Comparison of ENCODE assay signal across 8 cellular contexts in genomic region chr10:96587255-96588059, GRCh38. TPM values are rescaled to one million over a fixed set of nuclear protein-coding genes. Genes with fewer than 3 reads are reported as not detected.
DNase-seq lines count a peak whose midpoint lies in the region; ATAC-seq and TF ChIP-seq lines count a peak whose summit lies in the region.

No MANE protein-coding gene starts in this region.

- H3K4me1 ChIP-seq in IMR-90 (ENCODE audit: control insufficient read depth, insufficient read depth, low read length) (peaks cover 11% of the 10 kb centered on the region), mesenchymal stem cell (ENCODE audit: control insufficient read depth, insufficient read depth, low read depth, low read length) (peaks cover 3% of the 10 kb centered on the region), suprapubic skin (peaks cover 44% of the 10 kb centered on the region)

- no peak for TF ChIP-seq POLR2A in IMR-90 (IDR thresholded peaks at IDR 0.05; ENCODE audit: low read depth, low read length)
- TF ChIP-seq POLR2A in suprapubic skin (IDR thresholded peaks at IDR 0.05), result peak in 1 of 2 donors; percentile 32

- H3K4me2 ChIP-seq in IMR-90 (ENCODE audit: low read depth, low read length) (peak overlapping the region; percentile 91), mesenchymal stem cell (ENCODE audit: low read length, poor library complexity, severe bottlenecking) (peak overlapping the region; percentile 90)

- CTCF ChIA-PET in IMR-90 (lab: Yijun Ruan, JAX), result interaction anchor here (0.9 kb wide), 1 partner anchor 11 kb away, joined by 3 read pairs; no protein-coding TSS in a partner anchor

- intact Hi-C loops in IMR-90 (cut with micrococcal nuclease), result loop anchor here (2.0 to 5.0 kb wide), 2 partner anchors 95 to 245 kb away; partner anchors contain the start of gene LCOR

- no peaks in the 10 kb centered on the region for H3K27me3 ChIP-seq in IMR-90 (ENCODE audit: control insufficient read depth, insufficient read depth, low read length)
- H3K27me3 ChIP-seq in mesenchymal stem cell (ENCODE audit: control insufficient read depth in 1 of 2, insufficient read depth in 1 of 2, low read length in 2 of 2), result no peaks in the 10 kb centered on the region
- H3K27me3 ChIP-seq in suprapubic skin, result no peaks in the 10 kb centered on the region

- POLR2A ChIA-PET in IMR-90 (lab: Charles Lee; ENCODE audit: unreplicated experiment), result interaction anchor here (0.6 kb wide), 1 partner anchor 1100 kb away, joined by 3 read pairs; the partner anchor contains the start of gene AVPI1

- peak overlapping the region; percentile 35; the same call in 1 of the 2 replicates for H2BK20ac ChIP-seq in IMR-90 (ENCODE audit: low read depth, low read length)

- H3K9ac ChIP-seq in IMR-90 (ENCODE audit: low read depth, low read length), result peak overlapping the region; percentile 74
- peak overlapping the region; percentile 98 for H3K9ac ChIP-seq in mesenchymal stem cell (ENCODE audit: low read length)

- peak overlapping the region; percentile 18; the same call in 1 of the 3 replicates for H2BK15ac ChIP-seq in IMR-90 (ENCODE audit: low read depth, low read length)
- peak overlapping the region; percentile 69 for H2BK15ac ChIP-seq in mesenchymal stem cell (ENCODE audit: low read depth, poor library complexity, severe bottlenecking)

- no peak overlapping the region for H2AK9ac ChIP-seq in IMR-90 (replicated peaks; ENCODE audit: low read depth, low read length, poor library complexity)

- H3K14ac ChIP-seq in IMR-90 (replicated peaks; ENCODE audit: low read depth, low read length) (peak overlapping the region; percentile 64), mesenchymal stem cell (ENCODE audit: low read length in 2 of 2) (peak overlapping the region in 1 of 2 experiments; percentile 96)

- BruUV-seq in IMR-90 (replicated peaks; lab: Mats Ljungman, UMichigan), result TSS peak; percentile 83

- TF ChIP-seq EP300 in suprapubic skin (IDR thresholded peaks at IDR 0.05), result no peak

- peak overlapping the region in 1 of 2 experiments; percentile 84 for H2BK12ac ChIP-seq in mesenchymal stem cell (ENCODE audit: low read length in 2 of 2)

- H2BK120ac ChIP-seq in IMR-90 (ENCODE audit: low read depth, low read length) (peak overlapping the region; percentile 29), mesenchymal stem cell (ENCODE audit: low read depth, low read length) (peak overlapping the region; percentile 89)

- no peak for TF ChIP-seq RAD21 in IMR-90 (IDR thresholded peaks at IDR 0.05; ENCODE audit: low read length)

- peaks cover 4% of the 10 kb centered on the region; the same call in 1 of the 2 replicates for H3K9me1 ChIP-seq in IMR-90 (ENCODE audit: insufficient read depth, low read length)

- H3K23ac ChIP-seq in IMR-90 (ENCODE audit: low read depth, low read length) (peak overlapping the region; percentile 70; the same call in 1 of the 2 replicates), mesenchymal stem cell (ENCODE audit: low read length in 2 of 2) (no peak overlapping the region)

- no peaks in the 10 kb centered on the region for H3K9me3 ChIP-seq in IMR-90 (ENCODE audit: control insufficient read depth, insufficient read depth, low read length)
- H3K9me3 ChIP-seq in mesenchymal stem cell (ENCODE audit: control insufficient read depth, low read length), result no peaks in the 10 kb centered on the region
- H3K9me3 ChIP-seq in suprapubic skin, result no peaks in the 10 kb centered on the region

- peak overlapping the region; percentile 75 for H4K5ac ChIP-seq in IMR-90 (ENCODE audit: low read depth, low read length)

- ATAC-seq in IMR-90 (ENCODE audit: low read depth) (peak; percentile 47), SK-N-SH treated with all-trans-retinoic acid at 6 μM for 48 hours (peak; percentile 66)

- H2BK5ac ChIP-seq in IMR-90 (ENCODE audit: low read depth, low read length, poor library complexity, severe bottlenecking), result peak overlapping the region; percentile 82
- peak overlapping the region; percentile 100 for H2BK5ac ChIP-seq in mesenchymal stem cell (ENCODE audit: low read depth, low read length, poor library complexity, severe bottlenecking)

- no peak for TF ChIP-seq CTCF in IMR-90 (conservative IDR thresholded peaks at IDR 0.05; ENCODE audit: low read depth, low read length)
- no peak for TF ChIP-seq CTCF in suprapubic skin (IDR thresholded peaks at IDR 0.05)

- H4K20me1 ChIP-seq in IMR-90 (ENCODE audit: insufficient read depth, low read length), result peaks cover 39% of the 10 kb centered on the region

- 0% methylated on average over 13 of the region's 25 CpGs; no CpG with 5 or more reads in 1 of the 2 experiments for WGBS in IMR-90 (ENCODE audit: extremely low coverage in 2 of 2, insufficient read length in 1 of 2), 2 experiments
- WGBS in mesenchymal stem cell, result 12% methylated on average over 21 of the region's 25 CpGs
- WGBS in suprapubic skin, result 2% methylated on average over 17 of the region's 25 CpGs

- DNase-seq in NCI-H2029 treated with DMSO at 0.1 percent for 48 hours (lab: John Stamatoyannopoulos, UW) (peak; percentile 30), NCI-H2029 (lab: John Stamatoyannopoulos, UW) (no peak), IMR-90 (peak; percentile 83), mesenchymal stem cell (peak; percentile 85), suprapubic skin (ENCODE audit: low spot score in 2 of 2) (peak; percentile 89 to 90), Ammon's horn (ENCODE audit: low spot score) (no peak)
- DNase-seq in effector CD8-positive, alpha-beta T cell (lab: John Stamatoyannopoulos, UW), result peak; percentile 51

- peak overlapping the region; percentile 63 for H4K91ac ChIP-seq in IMR-90 (ENCODE audit: insufficient read depth, low read depth, low read length)
- H4K91ac ChIP-seq in mesenchymal stem cell (ENCODE audit: low read length), result peak overlapping the region; percentile 98

- H3K36me3 ChIP-seq in IMR-90 (ENCODE audit: control insufficient read depth, insufficient read depth, low read length) (no peaks in the 10 kb centered on the region), mesenchymal stem cell (ENCODE audit: control insufficient read depth in 1 of 2, insufficient read depth in 2 of 2, low read depth in 1 of 2, low read length in 2 of 2) (no peaks in the 10 kb centered on the region), suprapubic skin (no peaks in the 10 kb centered on the region)

- H2AK5ac ChIP-seq in IMR-90 (ENCODE audit: low read depth, low read length), result 0 out of 2 replicates have a peak overlapping the region, but pooled peaks have one; percentile 9
- H2AK5ac ChIP-seq in mesenchymal stem cell (ENCODE audit: low read length, severe bottlenecking), result peak overlapping the region; percentile 73

- peak overlapping the region; percentile 44 for H3K18ac ChIP-seq in IMR-90 (ENCODE audit: low read depth, low read length)
- peak overlapping the region; percentile 82 to 98 for H3K18ac ChIP-seq in mesenchymal stem cell (ENCODE audit: low read depth in 1 of 2, low read length in 2 of 2)

- dilution Hi-C loops in IMR-90 (cut with HindIII; ENCODE audit: low sequenced_read_pairs, unreplicated experiment), result no loop called here

- H2AFZ ChIP-seq in IMR-90 (replicated peaks; ENCODE audit: low read length, poor library complexity), result peak overlapping the region; percentile 93
- peak overlapping the region; percentile 98 for H2AFZ ChIP-seq in mesenchymal stem cell (ENCODE audit: low read depth, low read length)

- in situ Hi-C loops in IMR-90 (cut with MboI; ENCODE audit: low sequenced_read_pairs), result no loop called here

- peak overlapping the region; percentile 78 for H3K4me3 ChIP-seq in IMR-90 (ENCODE audit: insufficient read depth, low read depth, low read length)
- peak overlapping the region; percentile 94 to 98 for H3K4me3 ChIP-seq in mesenchymal stem cell (ENCODE audit: insufficient read depth in 1 of 2, low read depth in 1 of 2, low read length in 2 of 2)
- peak overlapping the region; percentile 84 for H3K4me3 ChIP-seq in suprapubic skin

- H4K8ac ChIP-seq in IMR-90 (ENCODE audit: low read depth in 2 of 2, low read length in 2 of 2), result peak overlapping the region; percentile 74 to 76
- H4K8ac ChIP-seq in mesenchymal stem cell (ENCODE audit: low read length), result peak overlapping the region; percentile 97

- H3K79me1 ChIP-seq in IMR-90 (ENCODE audit: low read depth in 1 of 2, low read length in 2 of 2), result peaks cover 0 to 19% of the 10 kb centered on the region in 2 experiments; a peak in 2 of 4 replicates
- no peaks in the 10 kb centered on the region for H3K79me1 ChIP-seq in mesenchymal stem cell (replicated peaks; ENCODE audit: low read length, poor library complexity, severe bottlenecking)

- H3K4ac ChIP-seq in IMR-90 (ENCODE audit: low read depth, low read length), result peak overlapping the region; percentile 21
- H3K4ac ChIP-seq in mesenchymal stem cell (ENCODE audit: low read depth in 1 of 2, low read length in 2 of 2), result peak overlapping the region; percentile 91 to 98

- H3K27ac ChIP-seq in IMR-90 (ENCODE audit: insufficient read depth, low read length) (peak overlapping the region; percentile 95), mesenchymal stem cell (ENCODE audit: low read length, poor library complexity, severe bottlenecking) (peak overlapping the region; percentile 99), suprapubic skin (peak overlapping the region; percentile 97)

- H3K56ac ChIP-seq in IMR-90 (ENCODE audit: extremely low read depth, insufficient read depth, low read length), result peak overlapping the region; percentile 64

TF ChIP-seq in IMR-90, 13 proteins besides CTCF, POLR2A, EP300 and RAD21 (continues in another document):
- TF ChIP-seq FOS (IDR thresholded peaks at IDR 0.05; ENCODE audit: low read depth, low read length), result 0 out of 2 replicates have a peak, but pooled peaks have one; percentile 46
- TF ChIP-seq CEBPB (IDR thresholded peaks at IDR 0.05; ENCODE audit: low read depth, low read length), result peak; percentile 69

TF ChIP-seq in SK-N-SH treated with all-trans-retinoic acid at 6 μM for 48 hours, 23 proteins besides CTCF, POLR2A, EP300 and RAD21 (continues in another document):
- TF ChIP-seq ARNTL (CRISPR knock-in tag; IDR thresholded peaks at IDR 0.05; ENCODE audit: borderline replicate concordance, low read depth) (no peak), ZNF70 (CRISPR knock-in tag; IDR thresholded peaks at IDR 0.05) (no peak)

RNA-seq across cellular contexts. Expression of gene TM9SF3, which starts 0.6 kb away (rescaled TPM):
- 61.8 and 190 TPM in 2 replicates for total RNA-seq in IMR-90 (2012; rRNA removed)
- polyA plus RNA-seq in IMR-90 (2012; rRNA removed), result 20.3 and 33.7 TPM in 2 replicates
- polyA plus RNA-seq in IMR-90 (2012; cell fraction: cytosol; rRNA removed), result 8.5 and 11.4 TPM in 2 replicates
- 5.0 and 28.0 TPM in 2 replicates for polyA plus RNA-seq in IMR-90 (2012; cell fraction: nucleus; rRNA removed; ENCODE audit: low replicate concordance)
- 67.7 TPM for polyA plus RNA-seq in mesenchymal stem cell (2013, experiment 1 of 2)
- polyA plus RNA-seq in mesenchymal stem cell (2013, experiment 2 of 2), result 72.9 TPM
- total RNA-seq in suprapubic skin, result 10 to 100 TPM; 52.6 to 65.3 (median 55.6) TPM

Comparison
In these comparisons a context has a peak if more than half of its experiments do, and no peak if none do; other contexts are left out.
1. DNase-seq: peak in NCI-H2029 treated with DMSO at 0.1 percent for 48 hours (single experiment), IMR-90 (single experiment), effector CD8-positive, alpha-beta T cell (single experiment), mesenchymal stem cell (single experiment) and suprapubic skin (2 of 2); none in NCI-H2029 (single experiment) and Ammon's horn (single experiment).
2. Peak in every context shown above with its lines, with median percentiles within 50 percentile points of each other: H3K27ac ChIP-seq and H3K4me3 ChIP-seq.